ENCODE assay signal across 8 cellular contexts in genomic region chr19:47229674-47230121, GRCh38. TPM values are rescaled to one million over a fixed set of nuclear protein-coding genes. Genes with fewer than 3 reads are reported as not detected.
DNase-seq lines count a peak whose midpoint lies in the region; ATAC-seq and TF ChIP-seq lines count a peak whose summit lies in the region.

No MANE protein-coding gene starts in this region.

- CTCF ChIA-PET in Caco-2 (lab: Charles Lee) = interaction anchor here (1.0 kb wide), 1 partner anchor 14 kb away, joined by 3 read pairs; no protein-coding TSS in a partner anchor
- CTCF ChIA-PET in naive thymus-derived CD4-positive, alpha-beta T cell (lab: Charles Lee) = interaction anchor here (0.8 to 1.8 kb wide), 3 partner anchors 15 to 464 kb away, joined by 3 to 10 read pairs (median 3); no protein-coding TSS in a partner anchor

- H3K27me3 Mint-ChIP-seq in Caco-2 (ENCODE audit: insufficient read depth, unreplicated experiment) = no peaks in the 10 kb centered on the region
- no peaks in the 10 kb centered on the region for H3K27me3 Mint-ChIP-seq in naive thymus-derived CD4-positive, alpha-beta T cell

- no peak for TF ChIP-seq CTCF in Caco-2 (IDR thresholded peaks at IDR 0.05; ENCODE audit: insufficient read depth in 1 of 2, low read depth in 1 of 2, low read length in 1 of 2, severe bottlenecking in 1 of 2, unreplicated experiment in 1 of 2)
- TF ChIP-seq CTCF in choroid plexus epithelial cell (conservative IDR thresholded peaks at IDR 0.05; ENCODE audit: low read depth, low read length) = no peak

- no peak overlapping the region for H3K27ac Mint-ChIP-seq in Caco-2 (ENCODE audit: unreplicated experiment)
- H3K27ac Mint-ChIP-seq in naive thymus-derived CD4-positive, alpha-beta T cell = no peak overlapping the region

- POLR2A ChIA-PET in Caco-2 (lab: Charles Lee) = no interaction called here
- POLR2A ChIA-PET in naive thymus-derived CD4-positive, alpha-beta T cell (lab: Charles Lee) = interaction anchor here (0.5 to 2.7 kb wide), 8 partner anchors 9 to 123 kb away, joined by 3 to 13 read pairs (median 4); no protein-coding TSS in a partner anchor

- peak overlapping the region; percentile 97 for H3K4me2 ChIP-seq in Karpas-422 (ENCODE audit: low read depth, low read length, poor library complexity, severe bottlenecking)

- H3K4me1 ChIP-seq in Caco-2 (peaks cover 41% of the 10 kb centered on the region), Karpas-422 (ENCODE audit: low read length) (peaks cover 49% of the 10 kb centered on the region)
- peaks cover 36 to 45% of the 10 kb centered on the region in 2 donors for H3K4me1 ChIP-seq in naive thymus-derived CD4-positive, alpha-beta T cell (ENCODE audit: control insufficient read depth in 2 of 2, insufficient read depth in 2 of 2, low read length in 2 of 2)

- H3K4me3 ChIP-seq in Caco-2 (ENCODE audit: low read depth, low read length) (peak overlapping the region; percentile 96), Karpas-422 (ENCODE audit: low read length) (peak overlapping the region; percentile 64), choroid plexus epithelial cell (ENCODE audit: low read depth, low read length) (peak overlapping the region; percentile 97)
- peak overlapping the region; percentile 63 for H3K4me3 ChIP-seq in naive thymus-derived CD4-positive, alpha-beta T cell (ENCODE audit: low read length)

- H3K9ac ChIP-seq in Karpas-422 (ENCODE audit: low read length) = peak overlapping the region; percentile 75

- BruUV-seq in Caco-2 (replicated peaks; lab: Mats Ljungman, UMichigan) = TSS peak; percentile 51

- no peaks in the 10 kb centered on the region for H3K36me3 ChIP-seq in Caco-2 (ENCODE audit: control insufficient read depth, insufficient read depth, low read length)
- no peaks in the 10 kb centered on the region for H3K36me3 ChIP-seq in Karpas-422 (ENCODE audit: insufficient read depth, low read length)
- peaks cover 0 to 4% (median 0%) of the 10 kb centered on the region in 3 experiments for H3K36me3 ChIP-seq in naive thymus-derived CD4-positive, alpha-beta T cell (ENCODE audit: control insufficient read depth in 2 of 3, insufficient read depth in 3 of 3, low read length in 3 of 3)

- DNase-seq in Caco-2 (no peak), Karpas-422 (peak; percentile 63), choroid plexus epithelial cell (ENCODE audit: low read depth) (peak; percentile 49), GM19238 (ENCODE audit: insufficient read length, low spot score) (no peak), NCI-H524 treated with DMSO at 0.1 percent for 48 hours (lab: John Stamatoyannopoulos, UW) (no peak)
- peak in 4 of 9 donors; percentile 31 to 43 (median 38) for DNase-seq in naive thymus-derived CD4-positive, alpha-beta T cell
- no peak for DNase-seq in stimulated activated CD4-positive, alpha-beta T cell treated with anti-CD3 and anti-CD28 coated beads, Interleukin-2, amount 100 ng/mL, for 48 hours

- no peaks in the 10 kb centered on the region for H3K9me3 Mint-ChIP-seq in Caco-2 (ENCODE audit: unreplicated experiment)
- peaks cover 0 to 6% (median 0%) of the 10 kb centered on the region in 11 donors for H3K9me3 Mint-ChIP-seq in naive thymus-derived CD4-positive, alpha-beta T cell

- H3K9me3 ChIP-seq in Caco-2 = no peaks in the 10 kb centered on the region
- no peaks in the 10 kb centered on the region for H3K9me3 ChIP-seq in Karpas-422 (ENCODE audit: low read length)
- no peaks in the 10 kb centered on the region for H3K9me3 ChIP-seq in naive thymus-derived CD4-positive, alpha-beta T cell (ENCODE audit: control insufficient read depth in 2 of 3, low read length in 3 of 3)

- H3K4me1 Mint-ChIP-seq in Caco-2 (ENCODE audit: low read depth, unreplicated experiment) = peaks cover 21% of the 10 kb centered on the region
- peaks cover 25 to 34% (median 29%) of the 10 kb centered on the region in 7 donors for H3K4me1 Mint-ChIP-seq in naive thymus-derived CD4-positive, alpha-beta T cell

- peaks cover 33% of the 10 kb centered on the region for H3K36me3 Mint-ChIP-seq in Caco-2 (ENCODE audit: insufficient read depth, unreplicated experiment)
- H3K36me3 Mint-ChIP-seq in naive thymus-derived CD4-positive, alpha-beta T cell = peaks cover 0 to 10% (median 0%) of the 10 kb centered on the region in 5 donors

- H3K27me3 ChIP-seq in Caco-2 (replicated peaks; ENCODE audit: control insufficient read depth, insufficient read depth, low read length) (no peaks in the 10 kb centered on the region), Karpas-422 (ENCODE audit: low read length) (0 out of 2 replicates have a peak, but pooled peaks cover 2% of the 10 kb centered on the region)
- no peaks in the 10 kb centered on the region for H3K27me3 ChIP-seq in naive thymus-derived CD4-positive, alpha-beta T cell (ENCODE audit: control insufficient read depth in 2 of 2, insufficient read depth in 2 of 2, low read length in 2 of 2)

- H3K4me3 Mint-ChIP-seq in Caco-2 (ENCODE audit: unreplicated experiment) = no peak overlapping the region
- H3K4me3 Mint-ChIP-seq in naive thymus-derived CD4-positive, alpha-beta T cell = no peak overlapping the region

- H4K20me1 ChIP-seq in Karpas-422 (ENCODE audit: insufficient read depth, low read depth, low read length) = no peaks in the 10 kb centered on the region

- no peaks in the 10 kb centered on the region for H3K79me2 ChIP-seq in Karpas-422 (ENCODE audit: low read length)

- no peak for ATAC-seq in naive thymus-derived CD4-positive, alpha-beta T cell
- no peak for ATAC-seq in GM18520 (IDR thresholded peaks at IDR 0.05; ENCODE audit: unreplicated experiment)

- no peak overlapping the region for H3K27ac ChIP-seq in Karpas-422 (ENCODE audit: low read length)
- H3K27ac ChIP-seq in naive thymus-derived CD4-positive, alpha-beta T cell (ENCODE audit: low read depth, low read length) = peak overlapping the region; percentile 81

- intact Hi-C loops in Caco-2 (cut with micrococcal nuclease; ENCODE audit: unreplicated experiment) = no loop called here
- intact Hi-C loops in naive thymus-derived CD4-positive, alpha-beta T cell (cut with micrococcal nuclease) = loop anchor here (1.0 to 10.0 kb wide), 6 partner anchors 19 to 515 kb away; partner anchors contain the start of genes ARHGAP35 (in 1 of the 2), INAFM1 (in 1 of the 2) and PRKD2 (in 1 of the 2)

- no peaks in the 10 kb centered on the region for H3K9me2 ChIP-seq in Karpas-422 (replicated peaks; ENCODE audit: insufficient read depth, low read length)

- no peak overlapping the region for H2AFZ ChIP-seq in Karpas-422 (ENCODE audit: low read length)

RNA-seq across cellular contexts. Expression of gene BBC3, which starts 1.3 kb away (rescaled TPM):
- 10.5 and 10.8 TPM in 2 replicates for total RNA-seq in Caco-2 (2022)
- total RNA-seq in Karpas-422 (2014; rRNA removed; shearing (Covaris generic); ENCODE audit: low replicate concordance) = 4.0 and 8.9 TPM in 2 replicates
- 10 to 100 TPM; 13.7 to 42.0 (median 22.5) TPM for total RNA-seq in naive thymus-derived CD4-positive, alpha-beta T cell
- 10 to 100 TPM in 1 of 2 donors, 1 to 10 TPM in 1; 8.5 to 13.8 TPM for polyA plus RNA-seq in naive thymus-derived CD4-positive, alpha-beta T cell

RNA-seq across cellular contexts. Expression of gene CCDC9, which starts 26.6 kb away (rescaled TPM):
- 43.1 and 44.3 TPM in 2 replicates for total RNA-seq in Caco-2 (2022)
- total RNA-seq in Karpas-422 (2014; rRNA removed; shearing (Covaris generic); ENCODE audit: low replicate concordance) = 2.2 and 7.1 TPM in 2 replicates
- total RNA-seq in naive thymus-derived CD4-positive, alpha-beta T cell = 10 to 100 TPM; 41.9 to 80.0 (median 51.4) TPM
- polyA plus RNA-seq in naive thymus-derived CD4-positive, alpha-beta T cell = 10 to 100 TPM in 1 of 2 donors, 1 to 10 TPM in 1; 8.5 to 13.0 TPM

RNA-seq across cellular contexts. Expression of gene INAFM1, which starts 45.0 kb away (rescaled TPM):
- total RNA-seq in Caco-2 (2022) = 10.1 and 10.4 TPM in 2 replicates
- 4.6 and 8.4 TPM in 2 replicates for total RNA-seq in Karpas-422 (2014; rRNA removed; shearing (Covaris generic); ENCODE audit: low replicate concordance)
- 10 to 100 TPM; 11.6 to 21.7 (median 16.7) TPM for total RNA-seq in naive thymus-derived CD4-positive, alpha-beta T cell
- 1 to 10 TPM; 2.3 to 3.0 TPM for polyA plus RNA-seq in naive thymus-derived CD4-positive, alpha-beta T cell

Comparison
In these comparisons a context has a peak if more than half of its experiments do, and no peak if none do; other contexts are left out.
1. DNase-seq: peak in Karpas-422 (single experiment) and choroid plexus epithelial cell (single experiment); none in Caco-2 (0 of 2), GM19238 (single experiment), stimulated activated CD4-positive, alpha-beta T cell treated with anti-CD3 and anti-CD28 coated beads, Interleukin-2, amount 100 ng/mL, for 48 hours (0 of 2) and NCI-H524 treated with DMSO at 0.1 percent for 48 hours (single experiment).
2. Peak in every context shown above with its lines, with median percentiles within 50 percentile points of each other: H3K4me3 ChIP-seq.